ENCODE assay signal across 26 cellular contexts in genomic region chr1:9711466-9712020, GRCh38.
DNase-seq lines count a peak whose midpoint lies in the region; ATAC-seq and TF ChIP-seq lines count a peak whose summit lies in the region.
"Had no signal": no experiment of that assay in that cellular context is flagged by ENCODE, and none has a peak within 500 bp of the region (broad histone marks: within the 10 kb centered on the region; RNA-seq: fewer than 3 reads in every experiment).

No MANE protein-coding gene starts in this region.

- TF ChIP-seq CTCF in progenitor cell of endocrine pancreas (IDR thresholded peaks at IDR 0.05; ENCODE audit: unreplicated experiment), result no peak

- peaks cover 60% of the 10 kb centered on the region for H3K36me3 Mint-ChIP-seq in activated CD4-positive, alpha-beta T cell treated with anti-CD3 and anti-CD28 coated beads, Interleukin-2, amount 10 ng/mL, durations not matched to agents 7 days and 5 days (ENCODE audit: low read depth)
- peaks cover 33 to 42% of the 10 kb centered on the region in 2 donors for H3K36me3 Mint-ChIP-seq in CD4-positive, alpha-beta memory T cell
- peaks cover 8% of the 10 kb centered on the region for H3K36me3 Mint-ChIP-seq in activated naive CD8-positive, alpha-beta T cell
- H3K36me3 Mint-ChIP-seq in naive B cell (peaks cover 7% of the 10 kb centered on the region in 2 donors), progenitor cell of endocrine pancreas (ENCODE audit: insufficient read depth) (peaks cover 6% of the 10 kb centered on the region)

- peaks cover 55% of the 10 kb centered on the region for H3K4me1 ChIP-seq in CD4-positive, alpha-beta memory T cell (ENCODE audit: insufficient read depth, low read length)
- H3K4me1 ChIP-seq: A549 had no signal

- POLR2A ChIA-PET in activated CD4-positive, alpha-beta T cell treated with anti-CD3 and anti-CD28 coated beads, Interleukin-2, amount 10 ng/mL, durations not matched to agents 7 days and 5 days (lab: Charles Lee), result no interaction called here
- POLR2A ChIA-PET in CD4-positive, alpha-beta memory T cell (lab: Charles Lee; ENCODE audit: partially characterized antibody), result interaction anchor here (1.1 to 16.2 kb wide), 8 partner anchors 7 to 82 kb away, joined by 3 to 403 read pairs (median 45); partner anchors contain the start of gene PIK3CD
- POLR2A ChIA-PET in HEK293T (lab: Yijun Ruan, JAX), result no interaction called here

- no peaks in the 10 kb centered on the region for H3K9me3 Mint-ChIP-seq in activated CD4-positive, alpha-beta T cell treated with anti-CD3 and anti-CD28 coated beads, Interleukin-2, amount 10 ng/mL, durations not matched to agents 7 days and 5 days
- H3K9me3 Mint-ChIP-seq in CD4-positive, alpha-beta memory T cell, result peaks cover 0 to 2% (median 0%) of the 10 kb centered on the region in 8 donors
- H3K9me3 Mint-ChIP-seq in activated naive CD8-positive, alpha-beta T cell (ENCODE audit: low read depth), result no peaks in the 10 kb centered on the region
- no peaks in the 10 kb centered on the region for H3K9me3 Mint-ChIP-seq in naive B cell
- H3K9me3 Mint-ChIP-seq in progenitor cell of endocrine pancreas (ENCODE audit: low read depth), result no peaks in the 10 kb centered on the region
- H3K9me3 Mint-ChIP-seq: H9; IgD-negative memory B cell; natural killer cell treated with Interleukin-12 subunit alpha and Interleukin-12 subunit beta and Interleukin-15 and Interleukin-18, amount 100 ng/mL, for 72 hours had no signal

- CTCF ChIA-PET in activated CD4-positive, alpha-beta T cell treated with anti-CD3 and anti-CD28 coated beads, Interleukin-2, amount 10 ng/mL, durations not matched to agents 7 days and 5 days (lab: Charles Lee), result interaction anchor here (0.6 to 1.3 kb wide), 4 partner anchors 10 to 127 kb away, joined by 3 read pairs; no protein-coding TSS in a partner anchor
- CTCF ChIA-PET in CD4-positive, alpha-beta memory T cell (lab: Charles Lee; ENCODE audit: partially characterized antibody), result interaction anchor here (1.8 to 3.9 kb wide), 4 partner anchors 10 to 85 kb away, joined by 6 to 13 read pairs (median 9); no protein-coding TSS in a partner anchor
- CTCF ChIA-PET in HEK293T (lab: Yijun Ruan, JAX), result interaction anchor here (0.8 to 1.2 kb wide), 3 partner anchors 9 to 13 kb away, joined by 3 to 6 read pairs (median 3); no protein-coding TSS in a partner anchor

- no peak overlapping the region for H3K4me3 ChIP-seq in CD4-positive, alpha-beta memory T cell (ENCODE audit: low read length in 2 of 2)
- H3K4me3 ChIP-seq: A549 had no signal

- no peaks in the 10 kb centered on the region for H3K27me3 ChIP-seq in CD4-positive, alpha-beta memory T cell (ENCODE audit: insufficient read depth, low read length)
- H3K27me3 ChIP-seq: brain microvascular endothelial cell had no signal

- H3K27ac ChIP-seq in CD4-positive, alpha-beta memory T cell (ENCODE audit: low read depth, low read length), result no peak overlapping the region
- H3K27ac ChIP-seq: A549, brain microvascular endothelial cell had no signal

- H3K27me3 Mint-ChIP-seq in activated CD4-positive, alpha-beta T cell treated with anti-CD3 and anti-CD28 coated beads, Interleukin-2, amount 10 ng/mL, durations not matched to agents 7 days and 5 days, result no peaks in the 10 kb centered on the region
- no peaks in the 10 kb centered on the region for H3K27me3 Mint-ChIP-seq in CD4-positive, alpha-beta memory T cell
- H3K27me3 Mint-ChIP-seq in activated naive CD8-positive, alpha-beta T cell, result no peaks in the 10 kb centered on the region
- H3K27me3 Mint-ChIP-seq in naive B cell, result no peaks in the 10 kb centered on the region
- H3K27me3 Mint-ChIP-seq in progenitor cell of endocrine pancreas, result no peaks in the 10 kb centered on the region
- H3K27me3 Mint-ChIP-seq: IgD-negative memory B cell; natural killer cell treated with Interleukin-12 subunit alpha and Interleukin-12 subunit beta and Interleukin-15 and Interleukin-18, amount 100 ng/mL, for 72 hours had no signal

- H3K27ac Mint-ChIP-seq in activated CD4-positive, alpha-beta T cell treated with anti-CD3 and anti-CD28 coated beads, Interleukin-2, amount 10 ng/mL, durations not matched to agents 7 days and 5 days, result peak overlapping the region; percentile 82
- peak overlapping the region; percentile 35 to 76 (median 73) for H3K27ac Mint-ChIP-seq in CD4-positive, alpha-beta memory T cell
- H3K27ac Mint-ChIP-seq in activated naive CD8-positive, alpha-beta T cell, result peak overlapping the region; percentile 64
- H3K27ac Mint-ChIP-seq in naive B cell (peak overlapping the region; percentile 47 to 82 (median 60)), progenitor cell of endocrine pancreas (no peak overlapping the region)
- H3K27ac Mint-ChIP-seq: H9 had no signal

- ATAC-seq in naive B cell (ENCODE audit: low read depth in 2 of 2), result peak; percentile 51
- ATAC-seq: A549; activated CD4-positive, CD25-positive, alpha-beta regulatory T cell treated with anti-CD3 and anti-CD28 coated beads, Interleukin-2, amount 50 U/mL, for 24 hours; left lobe of liver; PC-3; Right ventricle myocardium inferior had no signal

- H3K9me3 ChIP-seq in CD4-positive, alpha-beta memory T cell (ENCODE audit: control insufficient read depth in 1 of 2, low read length in 2 of 2), result no peaks in the 10 kb centered on the region
- H3K9me3 ChIP-seq: A549 had no signal

- H3K36me3 ChIP-seq in CD4-positive, alpha-beta memory T cell (ENCODE audit: insufficient read depth, low read length), result peaks cover 37% of the 10 kb centered on the region

- no peak overlapping the region for H3K4me3 Mint-ChIP-seq in activated CD4-positive, alpha-beta T cell treated with anti-CD3 and anti-CD28 coated beads, Interleukin-2, amount 10 ng/mL, durations not matched to agents 7 days and 5 days
- peak overlapping the region in 2 of 8 donors; percentile 26 to 36 for H3K4me3 Mint-ChIP-seq in CD4-positive, alpha-beta memory T cell
- peak overlapping the region; percentile 17 for H3K4me3 Mint-ChIP-seq in activated naive CD8-positive, alpha-beta T cell
- no peak overlapping the region for H3K4me3 Mint-ChIP-seq in naive B cell
- no peak overlapping the region for H3K4me3 Mint-ChIP-seq in progenitor cell of endocrine pancreas (ENCODE audit: low read depth)
- H3K4me3 Mint-ChIP-seq: H9; natural killer cell treated with Interleukin-12 subunit alpha and Interleukin-12 subunit beta and Interleukin-15 and Interleukin-18, amount 100 ng/mL, for 72 hours had no signal

- DNase-seq in activated CD4-positive, alpha-beta T cell treated with anti-CD3 and anti-CD28 coated beads, Interleukin-2, amount 10 ng/mL, durations not matched to agents 7 days and 5 days, result no peak
- DNase-seq in activated CD4-positive, alpha-beta T cell treated with anti-CD3 and anti-CD28 coated beads for 48 hours, result no peak
- DNase-seq in CD4-positive, alpha-beta memory T cell, result peak in 2 of 5 donors; percentile 33 to 48
- DNase-seq in naive B cell, result no peak
- no peak for DNase-seq in mucosa of gallbladder (ENCODE audit: low spot score)
- no peak for DNase-seq in HEK293T (ENCODE audit: extremely low spot score)
- no peak for DNase-seq in progenitor cell of endocrine pancreas (ENCODE audit: low spot score, unreplicated experiment)
- DNase-seq: activated effector memory CD4-positive, alpha-beta T cell treated with Interleukin-2 at 50 U/mL for 16 hours; AML-193; amniotic stem cell; brain microvascular endothelial cell; COR-L47; H9; NCI-H1105; NCI-H187 treated with DMSO at 0.1 percent for 48 hours; NCI-H2171 treated with DMSO at 0.1 percent for 48 hours; NCI-H510A treated with DMSO at 0.1 percent for 48 hours; PC-3; trophoblast cell had no signal

- intact Hi-C loops in CD4-positive, alpha-beta memory T cell (cut with micrococcal nuclease), result no loop called here

- peaks cover 69% of the 10 kb centered on the region for H3K4me1 Mint-ChIP-seq in activated CD4-positive, alpha-beta T cell treated with anti-CD3 and anti-CD28 coated beads, Interleukin-2, amount 10 ng/mL, durations not matched to agents 7 days and 5 days
- peaks cover 25 to 77% (median 48%) of the 10 kb centered on the region in 4 donors for H3K4me1 Mint-ChIP-seq in CD4-positive, alpha-beta memory T cell
- H3K4me1 Mint-ChIP-seq in activated naive CD8-positive, alpha-beta T cell (ENCODE audit: low read depth), result peaks cover 54% of the 10 kb centered on the region
- H3K4me1 Mint-ChIP-seq in naive B cell, result peaks cover 17 to 43% (median 19%) of the 10 kb centered on the region in 3 donors
- no peaks in the 10 kb centered on the region for H3K4me1 Mint-ChIP-seq in progenitor cell of endocrine pancreas (ENCODE audit: low read depth)

TF ChIP-seq in HEK293T, 16 proteins besides CTCF, POLR2A, EP300 and RAD21:
- TF ChIP-seq SUZ12 (IDR thresholded peaks at IDR 0.05) (no peak), ARNT (IDR thresholded peaks at IDR 0.05) (no peak), CTBP1 (IDR thresholded peaks at IDR 0.05; ENCODE audit: borderline replicate concordance) (no peak), L3MBTL2 (conservative IDR thresholded peaks at IDR 0.05) (no peak)
TF ChIP-seq in HEK293T: peak in this region for 0.
